ENCODE assay signal across 22 cellular contexts in the genomic region with DNA sequence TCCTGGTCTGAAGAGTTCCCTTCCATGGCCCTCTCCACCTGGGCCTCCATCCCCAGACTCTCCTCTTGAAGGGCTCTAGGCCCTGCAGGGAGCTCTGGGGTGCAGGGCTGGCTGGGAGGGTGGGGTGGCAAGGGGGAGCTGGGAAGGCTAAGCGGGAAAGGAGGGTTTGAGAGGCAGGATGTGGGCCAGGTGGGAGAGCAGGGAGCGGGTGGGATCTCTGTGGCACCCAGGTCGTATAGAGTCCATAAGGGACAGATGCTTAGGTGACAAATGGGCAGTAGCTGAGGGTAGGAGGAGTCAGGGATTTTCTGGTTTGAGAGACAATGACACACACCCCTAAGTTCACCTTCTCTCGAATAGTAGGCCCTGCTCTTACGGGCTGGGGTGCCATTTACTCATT. TPM values are rescaled to one million over a fixed set of nuclear protein-coding genes. Genes with fewer than 3 reads are reported as not detected.
DNase-seq lines count a peak whose midpoint lies in the region; ATAC-seq, FAIRE-seq and TF ChIP-seq lines count a peak whose summit lies in the region.
"Had no signal": no experiment of that assay in that cellular context is flagged by ENCODE, and none has a peak within 500 bp of the region (broad histone marks: within the 10 kb centered on the region; RNA-seq: fewer than 3 reads in every experiment).

No MANE protein-coding gene starts in this region.

- CTCF ChIA-PET in CD4-positive, alpha-beta memory T cell (lab: Charles Lee; ENCODE audit: partially characterized antibody): interaction anchor here (1.0 to 1.5 kb wide), 2 partner anchors 11 to 90 kb away, joined by 3 to 4 read pairs; no protein-coding TSS in a partner anchor
- CTCF ChIA-PET in CD4-positive, alpha-beta T cell (lab: Charles Lee): no interaction called here

- no peaks in the 10 kb centered on the region for H3K27me3 ChIP-seq in H7 (ENCODE audit: control insufficient read depth, insufficient read depth, low read length)
- no peaks in the 10 kb centered on the region for H3K27me3 ChIP-seq in spleen (replicated peaks in 1 of 7)
- no peaks in the 10 kb centered on the region for H3K27me3 ChIP-seq in CD4-positive, alpha-beta memory T cell (ENCODE audit: insufficient read depth, low read length)
- H3K27me3 ChIP-seq in CD4-positive, alpha-beta T cell (ENCODE audit: control insufficient read depth, insufficient read depth, low read length): no peaks in the 10 kb centered on the region

- H3K36me3 Mint-ChIP-seq in CD4-positive, alpha-beta memory T cell: no peaks in the 10 kb centered on the region
- no peaks in the 10 kb centered on the region for H3K36me3 Mint-ChIP-seq in CD4-positive, alpha-beta T cell (ENCODE audit: low read depth)

- no peaks in the 10 kb centered on the region for H3K4me1 Mint-ChIP-seq in CD4-positive, alpha-beta memory T cell
- no peaks in the 10 kb centered on the region for H3K4me1 Mint-ChIP-seq in CD4-positive, alpha-beta T cell (ENCODE audit: low read depth)

- no peaks in the 10 kb centered on the region for H3K9me3 Mint-ChIP-seq in CD4-positive, alpha-beta memory T cell
- no peaks in the 10 kb centered on the region for H3K9me3 Mint-ChIP-seq in CD4-positive, alpha-beta T cell

- H3K4me3 Mint-ChIP-seq in CD4-positive, alpha-beta memory T cell: no peak overlapping the region
- H3K4me3 Mint-ChIP-seq in CD4-positive, alpha-beta T cell: no peak overlapping the region

- H3K27ac ChIP-seq in kidney (ENCODE audit: low read depth in 2 of 2, low read length in 2 of 2) (no peak overlapping the region), spleen (no peak overlapping the region)
- H3K27ac ChIP-seq in CD4-positive, alpha-beta memory T cell (ENCODE audit: low read depth, low read length): no peak overlapping the region
- no peak overlapping the region for H3K27ac ChIP-seq in CD4-positive, alpha-beta T cell (ENCODE audit: low read depth, low read length)
- H3K27ac ChIP-seq: PC-9, SK-N-MC had no signal

- no peaks in the 10 kb centered on the region for H3K9me3 ChIP-seq in kidney (ENCODE audit: control insufficient read depth in 1 of 2, low read length in 2 of 2)
- H3K9me3 ChIP-seq in spleen: no peaks in the 10 kb centered on the region
- no peaks in the 10 kb centered on the region for H3K9me3 ChIP-seq in CD4-positive, alpha-beta memory T cell (ENCODE audit: control insufficient read depth in 1 of 2, low read length in 2 of 2)
- no peaks in the 10 kb centered on the region for H3K9me3 ChIP-seq in CD4-positive, alpha-beta T cell (ENCODE audit: control insufficient read depth, low read length)

- intact Hi-C loops in kidney (cut with DNase I) (no loop called here), spleen (cut with DNase I; ENCODE audit: low total_unique reads) (no loop called here)
- intact Hi-C loops in CD4-positive, alpha-beta memory T cell (cut with micrococcal nuclease): no loop called here
- intact Hi-C loops in CD4-positive, alpha-beta T cell (cut with DNase I, micrococcal nuclease): no loop called here

- no peak overlapping the region for H3K9ac ChIP-seq in kidney (ENCODE audit: low read length in 2 of 2)

- peaks cover 50% of the 10 kb centered on the region for H3K36me3 ChIP-seq in H7 (replicated peaks; ENCODE audit: control insufficient read depth, insufficient read depth, low read length)
- no peaks in the 10 kb centered on the region for H3K36me3 ChIP-seq in kidney (ENCODE audit: control insufficient read depth in 1 of 2, insufficient read depth in 2 of 2, low read length in 2 of 2)
- H3K36me3 ChIP-seq in spleen: peaks cover 0 to 92% (median 0%) of the 10 kb centered on the region in 6 donors
- no peaks in the 10 kb centered on the region for H3K36me3 ChIP-seq in CD4-positive, alpha-beta memory T cell (ENCODE audit: insufficient read depth, low read length)

- no peak for TF ChIP-seq CTCF in kidney (IDR thresholded peaks at IDR 0.05; ENCODE audit: borderline replicate concordance, extremely low read depth, insufficient read depth)
- TF ChIP-seq CTCF in spleen (IDR thresholded peaks at IDR 0.05 in 8 of 11, conservative IDR thresholded peaks at IDR 0.05 in 3 of 11): no peak
- no peak for TF ChIP-seq CTCF in CD4-positive, alpha-beta T cell (IDR thresholded peaks at IDR 0.05)

- no peaks in the 10 kb centered on the region for H3K27me3 Mint-ChIP-seq in CD4-positive, alpha-beta memory T cell
- no peaks in the 10 kb centered on the region for H3K27me3 Mint-ChIP-seq in CD4-positive, alpha-beta T cell

- H3K4me1 ChIP-seq in kidney (ENCODE audit: control insufficient read depth in 1 of 2, insufficient read depth in 1 of 2, low read depth in 1 of 2, low read length in 2 of 2) (no peaks in the 10 kb centered on the region), spleen (no peaks in the 10 kb centered on the region)
- H3K4me1 ChIP-seq in CD4-positive, alpha-beta memory T cell (ENCODE audit: insufficient read depth, low read length): no peaks in the 10 kb centered on the region

- ATAC-seq in CD4-positive, alpha-beta T cell (ENCODE audit: poor library complexity): no peak

- no peak overlapping the region for H3K27ac Mint-ChIP-seq in CD4-positive, alpha-beta memory T cell
- no peak overlapping the region for H3K27ac Mint-ChIP-seq in CD4-positive, alpha-beta T cell

- DNase-seq in activated effector memory CD4-positive, alpha-beta T cell treated with anti-CD3 and anti-CD28 coated beads, Interleukin-2, amount 50 U/mL, for 16 hours: peak; percentile 52
- DNase-seq in activated effector memory CD4-positive, alpha-beta T cell treated with Interleukin-2 at 50 U/mL for 16 hours: no peak
- peak; percentile 38 for DNase-seq in H7
- peak; percentile 47 for DNase-seq in kidney
- peak; percentile 35 for DNase-seq in spleen
- no peak for DNase-seq in CD4-positive, alpha-beta memory T cell
- DNase-seq in amygdala (lab: John Stamatoyannopoulos, UW): no peak
- DNase-seq in CD4-positive, alpha-beta T cell: no peak
- DNase-seq: DND-41, Karpas-422, NCI-H1092, NCI-H1417 treated with DMSO at 0.1 percent for 48 hours, NCI-H1694 treated with DMSO at 0.1 percent for 48 hours, NCI-H2081, NCI-H2227 treated with DMSO at 0.1 percent for 48 hours, PC-9, SIG-M5 had no signal

- FAIRE-seq in kidney (lab: Jason Lieb, UNC): no peak
- FAIRE-seq: GM12892, H54 had no signal

- 86 to 97% (median 94%) methylated on average over 4 to 5 of the region's 5 CpGs for WGBS in spleen, 5 donors

- H3K4me3 ChIP-seq in H7 (ENCODE audit: insufficient read depth, low read depth, low read length): no peak overlapping the region
- no peak overlapping the region for H3K4me3 ChIP-seq in kidney (ENCODE audit: low read length in 2 of 2)
- H3K4me3 ChIP-seq in spleen: no peak overlapping the region
- no peak overlapping the region for H3K4me3 ChIP-seq in CD4-positive, alpha-beta memory T cell (ENCODE audit: low read length in 2 of 2)
- H3K4me3 ChIP-seq: PC-9, SK-N-MC had no signal

- TF ChIP-seq POLR2A in spleen (IDR thresholded peaks at IDR 0.05): no peak

- POLR2A ChIA-PET in CD4-positive, alpha-beta memory T cell (lab: Charles Lee; ENCODE audit: partially characterized antibody): no interaction called here
- POLR2A ChIA-PET in CD4-positive, alpha-beta T cell (lab: Charles Lee): no interaction called here

RNA-seq across cellular contexts. Expression of a gene that starts 15.5 kb away (rescaled TPM):
- 17.9 and 20.4 TPM in 2 replicates for total RNA-seq in H7 (2014; rRNA removed; shearing (Covaris generic))
- total RNA-seq in kidney: 0.44 TPM
- not detected for polyA plus RNA-seq in kidney (ENCODE audit: insufficient read depth, low read depth, low replicate concordance)
- 1 to 10 TPM; 1.1 to 5.8 (median 4.4) TPM for total RNA-seq in spleen
- 1 to 10 TPM in 2 of 3 donors, under 1 TPM in 1; 0.26 to 1.5 (median 1.2) TPM for polyA plus RNA-seq in spleen
- not detected for total RNA-seq in CD4-positive, alpha-beta memory T cell
- polyA plus RNA-seq in CD4-positive, alpha-beta memory T cell: not detected
- under 1 TPM; 0.05 to 0.08 TPM for total RNA-seq in CD4-positive, alpha-beta T cell

RNA-seq across cellular contexts. Expression of a gene that starts 16.8 kb away (rescaled TPM):
- total RNA-seq in H7 (2014; rRNA removed; shearing (Covaris generic)): 0.10 and 0.85 TPM in 2 replicates
- total RNA-seq in kidney (1.4 TPM), spleen (1 to 10 TPM in 1 of 7 donors, under 1 TPM in 2, not detected in 4; 0.41 to 1.7 (median 0.54) TPM)
- polyA plus RNA-seq in kidney (ENCODE audit: insufficient read depth, low read depth, low replicate concordance) (2.3 TPM), spleen (under 1 TPM in 2 of 3 donors, not detected in 1; 0.32 to 0.61 TPM)
- total RNA-seq in CD4-positive, alpha-beta memory T cell: not detected
- polyA plus RNA-seq in CD4-positive, alpha-beta memory T cell: under 1 TPM in 1 of 2 donors, not detected in 1; 0.16 TPM
- total RNA-seq in CD4-positive, alpha-beta T cell: not detected
- total RNA-seq: A172, PC-9, RPMI7951 had no signal

RNA-seq across cellular contexts. Expression of a gene that starts 32.9 kb away (rescaled TPM):
- 122 and 137 TPM in 2 replicates for total RNA-seq in H7 (2014; rRNA removed; shearing (Covaris generic))
- total RNA-seq in kidney (98.4 TPM), spleen (100 to 1,000 TPM in 6 of 7 donors, 10 to 100 TPM in 1; 77.4 to 140 (median 104) TPM)
- polyA plus RNA-seq in kidney (ENCODE audit: insufficient read depth, low read depth, low replicate concordance) (37.9 TPM), spleen (10 to 100 TPM; 39.0 to 44.0 (median 43.6) TPM)
- 100 to 1,000 TPM in 1 of 2 experiments, 10 to 100 TPM in 1; 98.9 to 101 TPM for total RNA-seq in CD4-positive, alpha-beta memory T cell
- polyA plus RNA-seq in CD4-positive, alpha-beta memory T cell: 10 to 100 TPM; 82.2 to 82.3 TPM
- total RNA-seq in CD4-positive, alpha-beta T cell: 100 to 1,000 TPM; 105 to 112 TPM

RNA-seq across cellular contexts. Expression of a gene that starts 36.0 kb away (rescaled TPM):
- 12.7 and 17.3 TPM in 2 replicates for total RNA-seq in H7 (2014; rRNA removed; shearing (Covaris generic))
- 0.76 TPM for total RNA-seq in kidney
- polyA plus RNA-seq in kidney (ENCODE audit: insufficient read depth, low read depth, low replicate concordance): 25.4 TPM
- total RNA-seq in spleen: under 1 TPM in 1 of 7 donors, not detected in 6; 0.20 TPM
- polyA plus RNA-seq in spleen: under 1 TPM in 1 of 3 donors, not detected in 2; 0.38 TPM
- total RNA-seq in CD4-positive, alpha-beta memory T cell: not detected
- not detected for polyA plus RNA-seq in CD4-positive, alpha-beta memory T cell
- not detected for total RNA-seq in CD4-positive, alpha-beta T cell

Comparison
In these comparisons a context has a peak if more than half of its experiments do, and no peak if none do; other contexts are left out.
1. DNase-seq: peak in activated effector memory CD4-positive, alpha-beta T cell treated with anti-CD3 and anti-CD28 coated beads, Interleukin-2, amount 50 U/mL, for 16 hours (single experiment), H7 (single experiment), kidney (single experiment) and spleen (single experiment); none in activated effector memory CD4-positive, alpha-beta T cell treated with Interleukin-2 at 50 U/mL for 16 hours (single experiment), CD4-positive, alpha-beta memory T cell (0 of 5), amygdala (0 of 56) and CD4-positive, alpha-beta T cell (0 of 10).